ENCODE assay signal across 29 cellular contexts in genomic region chr5:72651109-72651508, GRCh38.
"Had no signal": no experiment of that assay in that cellular context is flagged by ENCODE, and none has a peak within 500 bp of the region (broad histone marks: within the 10 kb centered on the region; RNA-seq: fewer than 3 reads in every experiment).

No MANE protein-coding gene starts in this region.

- FAIRE-seq: endothelial cell of umbilical vein, small intestine had no signal

- H3K4me1 ChIP-seq: esophagus squamous epithelium, heart right ventricle, lower lobe of right lung, right lobe of liver, suprapubic skin, vagina had no signal

- H3K9me3 ChIP-seq: esophagus squamous epithelium, heart right ventricle, lower lobe of right lung, mucosa of descending colon, right lobe of liver, suprapubic skin, transverse colon, vagina had no signal

- H3K27ac ChIP-seq: coronary artery, esophagus squamous epithelium, heart right ventricle, lower lobe of right lung, parathyroid adenoma, right lobe of liver, suprapubic skin, transverse colon, vagina had no signal

- H3K9ac ChIP-seq: parathyroid adenoma had no signal

- ATAC-seq: heart right ventricle; left colon; left ventricle myocardium superior; lower lobe of right lung; mucosa of descending colon; natural killer cell treated with Interleukin-12 subunit alpha and Interleukin-12 subunit beta and Interleukin-15 and Interleukin-18, amount 100 ng/mL, for 72 hours; right lobe of liver; stimulated activated naive CD8-positive, alpha-beta T cell treated with anti-CD3 and anti-CD28 coated beads, Interleukin-15, amount 100 ng/mL, for 72 hours had no signal

- DNase-seq: dermis blood vessel endothelial cell; effector memory CD4-positive, alpha-beta T cell; esophagus squamous epithelium; foreskin melanocyte; glutamatergic neuron; heart right ventricle; hippocampal formation; islet precursor cell; kidney glomerular epithelial cell; left colon; left ventricle myocardium superior; lower lobe of right lung; mucosa of descending colon; naive B cell; right lobe of liver; small intestine; stimulated activated CD4-positive, alpha-beta T cell treated with anti-CD3 and anti-CD28 coated beads, Interleukin-12 subunit alpha, Interleukin-12 subunit beta, amount 100 ng/mL, for 4 hours; stimulated activated CD4-positive, alpha-beta T cell treated with anti-CD3 and anti-CD28 coated beads, Interleukin-1b, Interleukin-23, amount 100 ng/mL, for 48 hours; stimulated activated CD4-positive, alpha-beta T cell treated with anti-CD3 and anti-CD28 coated beads, Interleukin-4, amount 100 ng/mL, for 1 hour; stimulated activated CD8-positive, alpha-beta memory T cell treated with anti-CD3 and anti-CD28 coated beads, Interleukin-4, amount 100 ng/mL, for 48 hours; stimulated activated naive CD4-positive, alpha-beta T cell; stimulated activated naive CD8-positive, alpha-beta T cell treated with anti-CD3 and anti-CD28 coated beads, Interleukin-15, amount 100 ng/mL, for 72 hours; transverse colon had no signal

- H3K4me3 ChIP-seq: coronary artery, esophagus squamous epithelium, heart right ventricle, lower lobe of right lung, mucosa of descending colon, right lobe of liver, suprapubic skin, transverse colon, vagina had no signal

- H3K79me2 ChIP-seq: parathyroid adenoma had no signal

- H3K36me3 ChIP-seq: esophagus squamous epithelium, heart right ventricle, lower lobe of right lung, right lobe of liver, suprapubic skin, transverse colon, vagina had no signal

- H3K27me3 ChIP-seq: heart right ventricle, right lobe of liver, suprapubic skin, transverse colon, vagina had no signal

- H2AFZ ChIP-seq: parathyroid adenoma had no signal
